Comparison of ENCODE assay signal across 20 cellular contexts in the genomic region with DNA sequence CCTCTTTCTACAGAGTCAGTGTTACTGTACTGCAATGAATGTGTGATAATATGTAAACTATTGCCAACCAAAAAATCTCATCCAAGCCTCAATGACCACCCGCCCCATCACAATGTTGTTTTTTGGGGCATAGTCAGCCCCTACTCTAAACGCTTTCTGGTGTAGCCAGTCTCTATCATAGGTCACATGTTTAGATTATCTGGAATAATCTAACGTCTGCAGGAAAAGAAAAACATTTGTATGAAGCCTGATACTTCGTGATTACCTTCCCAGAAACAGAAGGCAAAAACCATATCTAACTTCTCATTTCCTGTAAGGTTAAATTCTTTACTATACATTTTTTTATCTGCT.
DNase-seq lines count a peak whose midpoint lies in the region; ATAC-seq and TF ChIP-seq lines count a peak whose summit lies in the region.
"Had no signal": no experiment of that assay in that cellular context is flagged by ENCODE, and none has a peak within 500 bp of the region (broad histone marks: within the 10 kb centered on the region; RNA-seq: fewer than 3 reads in every experiment).

No MANE protein-coding gene starts in this region.

- H3K4me1 Mint-ChIP-seq in HFFc6 (ENCODE audit: low read depth) = no peaks in the 10 kb centered on the region
- H3K4me1 Mint-ChIP-seq: CD14-positive monocyte; CD4-positive, alpha-beta memory T cell; H9; IgD-negative memory B cell had no signal

- H3K27ac Mint-ChIP-seq in HFFc6 = no peak overlapping the region
- H3K27ac Mint-ChIP-seq: CD14-positive monocyte; CD4-positive, alpha-beta memory T cell; H9; IgD-negative memory B cell had no signal

- no peaks in the 10 kb centered on the region for H3K9me3 ChIP-seq in right lobe of liver
- H3K9me3 ChIP-seq: A549 had no signal

- H3K36me3 ChIP-seq in right lobe of liver = no peaks in the 10 kb centered on the region

- 14% methylated on average over 4 of the region's 4 CpGs for WGBS in right lobe of liver (ENCODE audit: insufficient coverage, low coverage, low lambda C conversion rate, missing lambda C conversion rate)

- TF ChIP-seq POLR2A in right lobe of liver (IDR thresholded peaks at IDR 0.05) = no peak
- no peak for TF ChIP-seq POLR2A in GM18505 (IDR thresholded peaks at IDR 0.05; ENCODE audit: borderline replicate concordance, extremely low read depth, insufficient read depth, insufficient read length)

- no peaks in the 10 kb centered on the region for H3K27me3 ChIP-seq in right lobe of liver

- peaks cover 29% of the 10 kb centered on the region for H3K9me3 Mint-ChIP-seq in HFFc6
- H3K9me3 Mint-ChIP-seq: H9 had no signal

- TF ChIP-seq CTCF in VCaP (conservative IDR thresholded peaks at IDR 0.05) (no peak), right lobe of liver (IDR thresholded peaks at IDR 0.05) (no peak), HFFc6 (IDR thresholded peaks at IDR 0.05) (no peak)

- H3K27ac ChIP-seq in VCaP (peak overlapping the region; percentile 32; the same call in 1 of the 2 replicates), right lobe of liver (peak overlapping the region; percentile 16 to 86 (median 72))
- H3K27ac ChIP-seq: 22Rv1, A549, HL-60 had no signal

- intact Hi-C loops in right lobe of liver (cut with DNase I) = no loop called here

- DNase-seq in DMS53 (lab: John Stamatoyannopoulos, UW) (peak; percentile 23), DMS53 treated with DMSO at 0.1 percent for 48 hours (lab: John Stamatoyannopoulos, UW; ENCODE audit: unreplicated experiment) (no peak), OCI-M1 (lab: John Stamatoyannopoulos, UW) (peak; percentile 2), right lobe of liver (no peak), LoVo (ENCODE audit: low spot score) (no peak), HFFc6 (no peak)
- DNase-seq: AML-193; CD4-positive, alpha-beta memory T cell; DMS153; DND-41; EL; H9 had no signal

- peaks cover 0 to 18% (median 3%) of the 10 kb centered on the region in 4 donors for H3K4me1 ChIP-seq in right lobe of liver
- H3K4me1 ChIP-seq: A549 had no signal

- no peak overlapping the region for H3K4me3 Mint-ChIP-seq in HFFc6
- H3K4me3 Mint-ChIP-seq: CD14-positive monocyte; CD4-positive, alpha-beta memory T cell; H9; IgD-negative memory B cell had no signal

- H3K36me3 Mint-ChIP-seq in HFFc6 (ENCODE audit: low read depth) = no peaks in the 10 kb centered on the region
- H3K36me3 Mint-ChIP-seq: CD14-positive monocyte; CD4-positive, alpha-beta memory T cell; IgD-negative memory B cell had no signal

- H3K4me3 ChIP-seq in right lobe of liver = peak overlapping the region in 2 of 3 donors; percentile 9 to 15
- H3K4me3 ChIP-seq: A549, GM12878 had no signal

- ATAC-seq in right lobe of liver = peak in 3 of 4 donors; percentile 40 to 60 (median 49)
- no peak for ATAC-seq in GM18505 (IDR thresholded peaks at IDR 0.05; ENCODE audit: unreplicated experiment)
- ATAC-seq: A549, GM12878 had no signal

- H3K27me3 Mint-ChIP-seq in HFFc6 (ENCODE audit: insufficient read depth) = no peaks in the 10 kb centered on the region
- H3K27me3 Mint-ChIP-seq: CD4-positive, alpha-beta memory T cell; IgD-negative memory B cell had no signal

Comparison
In these comparisons a context has a peak if more than half of its experiments do, and no peak if none do; other contexts are left out.
1. DNase-seq: peak in DMS53 (single experiment) and OCI-M1 (single experiment); none in DMS53 treated with DMSO at 0.1 percent for 48 hours (single experiment), right lobe of liver (0 of 3), LoVo (single experiment) and HFFc6 (single experiment).